In genomic region chr18:9907867-9908266, GRCh38 we compare ENCODE assay signal across 19 cellular contexts. TPM values are rescaled to one million over a fixed set of nuclear protein-coding genes. Genes with fewer than 3 reads are reported as not detected.
A peak's percentile ranks its signal among the peaks of the same experiment; 100 is the strongest.
DNase-seq lines count a peak whose midpoint lies in the region; ATAC-seq and TF ChIP-seq lines count a peak whose summit lies in the region.
"Had no signal": no experiment of that assay in that cellular context is flagged by ENCODE, and none has a peak within 500 bp of the region (broad histone marks: within the 10 kb centered on the region; RNA-seq: fewer than 3 reads in every experiment).

No MANE protein-coding gene starts in this region.

- H3K27ac Mint-ChIP-seq in stimulated activated naive CD8-positive, alpha-beta T cell treated with anti-CD3 and anti-CD28 coated beads, Interleukin-15, amount 100 ng/mL, for 72 hours, result no peak overlapping the region
- H3K27ac Mint-ChIP-seq: B cell; CD14-positive monocyte; CD4-positive, alpha-beta T cell; CD8-positive, alpha-beta memory T cell had no signal

- peaks cover 22% of the 10 kb centered on the region for H3K27me3 Mint-ChIP-seq in stimulated activated naive CD8-positive, alpha-beta T cell treated with anti-CD3 and anti-CD28 coated beads, Interleukin-15, amount 100 ng/mL, for 72 hours

- no peaks in the 10 kb centered on the region for H3K36me3 ChIP-seq in SK-N-SH (replicated peaks in 1 of 2; ENCODE audit: control insufficient read depth in 1 of 2, insufficient read depth in 2 of 2, low read length in 1 of 2)
- H3K36me3 ChIP-seq: BLaER1 treated with 17β-estradiol and CSF1 and Interleukin-3, amounts not matched to agents 10 nM and 100 nM; HAP-1 had no signal

- TF ChIP-seq RAD21 in SK-N-SH (IDR thresholded peaks at IDR 0.05; ENCODE audit: low read length), result no peak

- no peak overlapping the region for H3K4me3 ChIP-seq in SK-N-SH (ENCODE audit: low read depth in 2 of 2, low read length in 1 of 2)
- H3K4me3 ChIP-seq: BLaER1 treated with 17β-estradiol and CSF1 and Interleukin-3, amounts not matched to agents 10 nM and 100 nM; HAP-1 had no signal

- CTCF ChIA-PET in SK-N-SH (lab: Yijun Ruan, JAX), result no interaction called here

- peaks cover 0 to 5% of the 10 kb centered on the region in 2 donors for H3K9me3 Mint-ChIP-seq in stimulated activated naive CD8-positive, alpha-beta T cell treated with anti-CD3 and anti-CD28 coated beads, Interleukin-15, amount 100 ng/mL, for 72 hours
- H3K9me3 Mint-ChIP-seq: CD4-positive, alpha-beta T cell; CD8-positive, alpha-beta memory T cell had no signal

- 82% methylated on average over 4 of the region's 4 CpGs for WGBS in SK-N-SH (ENCODE audit: low lambda C conversion rate)

- H4K20me1 ChIP-seq in SK-N-SH (ENCODE audit: insufficient read depth), result no peaks in the 10 kb centered on the region
- H4K20me1 ChIP-seq: BLaER1 treated with 17β-estradiol and CSF1 and Interleukin-3, amounts not matched to agents 10 nM and 100 nM had no signal

- no peak for TF ChIP-seq CTCF in SK-N-SH (IDR thresholded peaks at IDR 0.05)

- no peaks in the 10 kb centered on the region for H3K9me2 ChIP-seq in SK-N-SH

- no peaks in the 10 kb centered on the region for H3K27me3 ChIP-seq in SK-N-SH (ENCODE audit: insufficient read depth)
- H3K27me3 ChIP-seq: BLaER1 treated with 17β-estradiol and CSF1 and Interleukin-3, amounts not matched to agents 10 nM and 100 nM had no signal

- H3K9ac ChIP-seq in SK-N-SH, result no peak overlapping the region
- H3K9ac ChIP-seq: BLaER1 treated with 17β-estradiol and CSF1 and Interleukin-3, amounts not matched to agents 10 nM and 100 nM had no signal

- peaks cover 3% of the 10 kb centered on the region for H3K4me1 Mint-ChIP-seq in stimulated activated naive CD8-positive, alpha-beta T cell treated with anti-CD3 and anti-CD28 coated beads, Interleukin-15, amount 100 ng/mL, for 72 hours

- H3K79me2 ChIP-seq in SK-N-SH (ENCODE audit: insufficient read depth), result no peaks in the 10 kb centered on the region

- H3K4me2 ChIP-seq in SK-N-SH, result no peak overlapping the region
- H3K4me2 ChIP-seq: BLaER1 treated with 17β-estradiol and CSF1 and Interleukin-3, amounts not matched to agents 10 nM and 100 nM had no signal

- no peak overlapping the region for H3K4me3 Mint-ChIP-seq in stimulated activated naive CD8-positive, alpha-beta T cell treated with anti-CD3 and anti-CD28 coated beads, Interleukin-15, amount 100 ng/mL, for 72 hours
- H3K4me3 Mint-ChIP-seq: B cell; CD14-positive monocyte; CD4-positive, alpha-beta T cell; CD8-positive, alpha-beta memory T cell had no signal

- no peaks in the 10 kb centered on the region for H3F3A ChIP-seq in SK-N-SH (replicated peaks; ENCODE audit: insufficient read depth)

- no peak overlapping the region for H2AFZ ChIP-seq in SK-N-SH (ENCODE audit: low read depth)

- POLR2A ChIA-PET in SK-N-SH (lab: Yijun Ruan, JAX), result no interaction called here

- no peak for DNase-seq in SK-N-SH
- DNase-seq in stimulated activated naive CD8-positive, alpha-beta T cell treated with anti-CD3 and anti-CD28 coated beads, Interleukin-15, Interleukin-2, amounts not matched to agents 100 U/mL and 50 U/mL, for 24 hours, result no peak
- DNase-seq in stimulated activated naive CD8-positive, alpha-beta T cell treated with anti-CD3 and anti-CD28 coated beads, Interleukin-15, amount 100 ng/mL, for 72 hours, result no peak
- peak; percentile 85 for DNase-seq in SK-N-DZ (ENCODE audit: low spot score)
- DNase-seq in T-helper 2 cell, result no peak
- DNase-seq: CD4-positive, alpha-beta T cell; CD8-positive, alpha-beta memory T cell; DMS 273 treated with DMSO at 0.1 percent for 48 hours; DMS79; GF-D8; GOT3 had no signal

- ATAC-seq in SK-N-SH treated with all-trans-retinoic acid at 6 μM for 48 hours, result no peak
- peak; percentile 30 for ATAC-seq in stimulated activated naive CD8-positive, alpha-beta T cell treated with anti-CD3 and anti-CD28 coated beads, Interleukin-15, Interleukin-2, amounts not matched to agents 100 U/mL and 50 U/mL, for 24 hours
- ATAC-seq in stimulated activated naive CD8-positive, alpha-beta T cell treated with anti-CD3 and anti-CD28 coated beads, Interleukin-15, amount 100 ng/mL, for 72 hours, result no peak
- no peak for ATAC-seq in HG03378 (IDR thresholded peaks at IDR 0.05; ENCODE audit: unreplicated experiment)
- no peak for ATAC-seq in GM18868 (IDR thresholded peaks at IDR 0.05; ENCODE audit: unreplicated experiment)

- no peak for TF ChIP-seq EP300 in SK-N-SH (IDR thresholded peaks at IDR 0.05; ENCODE audit: borderline replicate concordance in 1 of 2, low read depth in 1 of 2, low read length in 1 of 2)

- H3K9me3 ChIP-seq in SK-N-SH, result no peaks in the 10 kb centered on the region
- H3K9me3 ChIP-seq: HAP-1 had no signal

- peaks cover 0 to 15% of the 10 kb centered on the region in 2 experiments; a peak in 2 of 4 replicates for H3K4me1 ChIP-seq in SK-N-SH (ENCODE audit: control insufficient read depth in 1 of 2, insufficient read depth in 2 of 2, low read depth in 1 of 2, low read length in 1 of 2)
- H3K4me1 ChIP-seq: HAP-1 had no signal

- H3K27ac ChIP-seq in SK-N-SH (ENCODE audit: low read depth in 2 of 2, low read length in 1 of 2), result no peak overlapping the region
- H3K27ac ChIP-seq: 22Rv1; BLaER1 treated with 17β-estradiol and CSF1 and Interleukin-3, amounts not matched to agents 10 nM and 100 nM had no signal

TF ChIP-seq in SK-N-SH treated with all-trans-retinoic acid at 6 μM for 48 hours, 23 proteins besides CTCF, POLR2A, EP300 and RAD21:
- TF ChIP-seq ESRRG (CRISPR knock-in tag; IDR thresholded peaks at IDR 0.05), result no peak
- TF ChIP-seq ISL1 (CRISPR knock-in tag; IDR thresholded peaks at IDR 0.05), result 0 out of 2 replicates have a peak, but pooled peaks have one; percentile 22
TF ChIP-seq in SK-N-SH treated with all-trans-retinoic acid at 6 μM for 48 hours: peak in this region for 1.

TF ChIP-seq in SK-N-SH, 30 proteins besides CTCF, POLR2A, EP300 and RAD21:
- TF ChIP-seq NFIC (IDR thresholded peaks at IDR 0.05; ENCODE audit: borderline replicate concordance) (no peak), REST (IDR thresholded peaks at IDR 0.05; ENCODE audit: low read depth, low read length) (no peak)

RNA-seq across cellular contexts. Expression of gene VAPA, which starts 5.9 kb away (rescaled TPM):
- 109 and 129 TPM in 2 replicates for polyA plus RNA-seq in SK-N-SH (2012; rRNA removed)
- polyA plus RNA-seq in SK-N-SH (2012; cell fraction: cytosol; rRNA removed), result 167 and 214 TPM in 2 replicates
- 25.1 and 62.3 TPM in 2 replicates for polyA plus RNA-seq in SK-N-SH (2012; cell fraction: nucleus; rRNA removed)
- polyA plus RNA-seq in SK-N-DZ (2014; cell fraction: cytosol; rRNA removed), result 168 and 179 TPM in 2 replicates
- polyA plus RNA-seq in SK-N-DZ (2014; cell fraction: nucleus; rRNA removed), result 93.1 and 127 TPM in 2 replicates

RNA-seq across cellular contexts. Expression of gene TXNDC2, which starts 22.1 kb away (rescaled TPM):
- 0.06 and 0.07 TPM in 2 replicates for polyA plus RNA-seq in SK-N-SH (2012; rRNA removed)
- polyA plus RNA-seq in SK-N-SH (2012; cell fraction: cytosol; rRNA removed), result 0.08 TPM in 2 replicates
- polyA plus RNA-seq in SK-N-SH (2012; cell fraction: nucleus; rRNA removed), result 0.06 and 0.07 TPM in 2 replicates
- polyA plus RNA-seq in SK-N-DZ (2014; cell fraction: cytosol; rRNA removed), result not detected in 2 replicates
- polyA plus RNA-seq in SK-N-DZ (2014; cell fraction: nucleus; rRNA removed), result not detected in 2 replicates
- polyA plus RNA-seq: CD8-positive, alpha-beta memory T cell had no signal
